25 cellular contexts compared by ENCODE assay signal in genomic region chr12:65196762-65197567, GRCh38. TPM values are rescaled to one million over a fixed set of nuclear protein-coding genes. Genes with fewer than 3 reads are reported as not detected.
A peak's percentile ranks its signal among the peaks of the same experiment; 100 is the strongest.
DNase-seq lines count a peak whose midpoint lies in the region; ATAC-seq, FAIRE-seq and TF ChIP-seq lines count a peak whose summit lies in the region.
"Had no signal": no experiment of that assay in that cellular context is flagged by ENCODE, and none has a peak within 500 bp of the region (broad histone marks: within the 10 kb centered on the region; RNA-seq: fewer than 3 reads in every experiment).

No MANE protein-coding gene starts in this region.

- no peak for FAIRE-seq in GM12891 (lab: Jason Lieb, UNC)
- FAIRE-seq: islet of Langerhans had no signal

- no peaks in the 10 kb centered on the region for H3K27me3 Mint-ChIP-seq in CD8-positive, alpha-beta T cell (ENCODE audit: low read depth)
- no peaks in the 10 kb centered on the region for H3K27me3 Mint-ChIP-seq in IgD-negative memory B cell
- no peaks in the 10 kb centered on the region for H3K27me3 Mint-ChIP-seq in activated T-helper 17 cell treated with anti-CD3 and anti-CD28 coated beads, Interleukin-2, amount 50 U/mL, for 72 hours
- H3K27me3 Mint-ChIP-seq in naive B cell = no peaks in the 10 kb centered on the region

- POLR2A ChIA-PET in CD8-positive, alpha-beta T cell (lab: Charles Lee) = interaction anchor here (3.8 kb wide), 1 partner anchor 28 kb away, joined by 11 read pairs; the partner anchor contains the start of gene LEMD3

- H3K9me3 ChIP-seq in CD8-positive, alpha-beta T cell (ENCODE audit: low read length) = no peaks in the 10 kb centered on the region
- H3K9me3 ChIP-seq: colonic mucosa, sigmoid colon, transverse colon had no signal

- H3K36me3 Mint-ChIP-seq in CD8-positive, alpha-beta T cell = peaks cover 50% of the 10 kb centered on the region
- H3K36me3 Mint-ChIP-seq in IgD-negative memory B cell (peaks cover 10% of the 10 kb centered on the region), naive B cell (peaks cover 14 to 19% of the 10 kb centered on the region in 2 donors)
- peaks cover 38% of the 10 kb centered on the region for H3K36me3 Mint-ChIP-seq in activated T-helper 17 cell treated with anti-CD3 and anti-CD28 coated beads, Interleukin-2, amount 50 U/mL, for 72 hours (ENCODE audit: low read depth)

- H3K4me1 Mint-ChIP-seq in CD8-positive, alpha-beta T cell (ENCODE audit: low read depth) = peaks cover 68% of the 10 kb centered on the region
- peaks cover 46 to 70% (median 55%) of the 10 kb centered on the region in 3 donors for H3K4me1 Mint-ChIP-seq in IgD-negative memory B cell
- peaks cover 35% of the 10 kb centered on the region for H3K4me1 Mint-ChIP-seq in activated T-helper 17 cell treated with anti-CD3 and anti-CD28 coated beads, Interleukin-2, amount 50 U/mL, for 72 hours
- peaks cover 43 to 72% (median 64%) of the 10 kb centered on the region in 3 donors for H3K4me1 Mint-ChIP-seq in naive B cell

- CTCF ChIA-PET in CD8-positive, alpha-beta T cell (lab: Charles Lee) = interaction anchor here (1.2 kb wide), 1 partner anchor 28 kb away, joined by 4 read pairs; the partner anchor contains the start of gene LEMD3

- H3K9me3 Mint-ChIP-seq in CD8-positive, alpha-beta T cell = peaks cover 16% of the 10 kb centered on the region
- H3K9me3 Mint-ChIP-seq in IgD-negative memory B cell (peaks cover 0 to 11% (median 4%) of the 10 kb centered on the region in 3 donors), naive B cell (peaks cover 0 to 24% (median 14%) of the 10 kb centered on the region in 7 donors)
- peaks cover 3% of the 10 kb centered on the region for H3K9me3 Mint-ChIP-seq in activated T-helper 17 cell treated with anti-CD3 and anti-CD28 coated beads, Interleukin-2, amount 50 U/mL, for 72 hours

- no peaks in the 10 kb centered on the region for H3K36me3 ChIP-seq in CD8-positive, alpha-beta T cell (ENCODE audit: insufficient read depth, low read length)
- H3K36me3 ChIP-seq: brain microvascular endothelial cell, colonic mucosa, sigmoid colon, transverse colon had no signal

- H3K27ac Mint-ChIP-seq in CD8-positive, alpha-beta T cell = peak overlapping the region; percentile 73
- H3K27ac Mint-ChIP-seq in IgD-negative memory B cell (peak overlapping the region in 2 of 3 donors; percentile 63 to 81), naive B cell (peak overlapping the region in 5 of 6 donors; percentile 13 to 86 (median 65))
- H3K27ac Mint-ChIP-seq in activated T-helper 17 cell treated with anti-CD3 and anti-CD28 coated beads, Interleukin-2, amount 50 U/mL, for 72 hours = peak overlapping the region; percentile 43
- H3K27ac Mint-ChIP-seq: GM23338 had no signal

- TF ChIP-seq CTCF in CD8-positive, alpha-beta T cell (IDR thresholded peaks at IDR 0.05) = no peak

- no peak for DNase-seq in CD8-positive, alpha-beta T cell
- no peak for DNase-seq in naive B cell
- DNase-seq in GM12891 (ENCODE audit: insufficient read length, low spot score) = no peak
- DNase-seq: brain microvascular endothelial cell; colonic mucosa; COR-L47; DND-41; NCI-H1105 treated with DMSO at 0.1 percent for 48 hours; NCI-H2171; NCI-H526 treated with DMSO at 0.1 percent for 48 hours; SHP77; sigmoid colon; stimulated activated naive CD4-positive, alpha-beta T cell treated with Interleukin-2 at 50 U/mL for 16 hours; transverse colon had no signal

- no peak overlapping the region for H3K27ac ChIP-seq in CD8-positive, alpha-beta T cell (ENCODE audit: low read depth, low read length)
- H3K27ac ChIP-seq: brain microvascular endothelial cell, colonic mucosa, hepatocyte, parathyroid adenoma, sigmoid colon, transverse colon, VCaP had no signal

- ATAC-seq in CD8-positive, alpha-beta T cell = no peak
- ATAC-seq in activated T-helper 17 cell treated with anti-CD3 and anti-CD28 coated beads, Interleukin-2, amount 50 U/mL, for 72 hours (replicated peaks) = peak; percentile 81
- no peak for ATAC-seq in naive B cell (ENCODE audit: low read depth in 2 of 2)
- ATAC-seq in HG03159 (IDR thresholded peaks at IDR 0.05; ENCODE audit: unreplicated experiment) = no peak
- ATAC-seq in GM18517 (IDR thresholded peaks at IDR 0.05; ENCODE audit: unreplicated experiment) = no peak
- no peak for ATAC-seq in HG02938 (IDR thresholded peaks at IDR 0.05; ENCODE audit: unreplicated experiment)
- ATAC-seq: GM23338 had no signal

- H3K4me3 Mint-ChIP-seq in CD8-positive, alpha-beta T cell = peak overlapping the region; percentile 23
- H3K4me3 Mint-ChIP-seq in IgD-negative memory B cell = peak overlapping the region in 2 of 4 donors; percentile 41 to 65
- peak overlapping the region; percentile 44 for H3K4me3 Mint-ChIP-seq in activated T-helper 17 cell treated with anti-CD3 and anti-CD28 coated beads, Interleukin-2, amount 50 U/mL, for 72 hours
- H3K4me3 Mint-ChIP-seq in naive B cell = peak overlapping the region in 4 of 8 donors; percentile 20 to 67 (median 45)
- H3K4me3 Mint-ChIP-seq: GM23338 had no signal

- H3K4me1 ChIP-seq in CD8-positive, alpha-beta T cell (ENCODE audit: insufficient read depth, low read length) = peaks cover 10% of the 10 kb centered on the region
- H3K4me1 ChIP-seq: parathyroid adenoma had no signal

- H3K4me3 ChIP-seq in CD8-positive, alpha-beta T cell (ENCODE audit: low read depth, low read length) = no peak overlapping the region
- H3K4me3 ChIP-seq: colonic mucosa, GM23338, hepatocyte, lung, sigmoid colon, transverse colon had no signal

- no peak for TF ChIP-seq POLR2A in GM12891 (IDR thresholded peaks at IDR 0.05; ENCODE audit: low read depth, low read length)

- H3K27me3 ChIP-seq in CD8-positive, alpha-beta T cell (ENCODE audit: insufficient read depth, low read length) = no peaks in the 10 kb centered on the region
- H3K27me3 ChIP-seq: brain microvascular endothelial cell, colonic mucosa, hepatocyte, sigmoid colon, transverse colon had no signal

- intact Hi-C loops in CD8-positive, alpha-beta T cell (cut with DNase I, micrococcal nuclease) = no loop called here

TF ChIP-seq in GM12891, 5 proteins besides CTCF, POLR2A, EP300 and RAD21:
- no peak for TF ChIP-seq POLR2AphosphoS5 (IDR thresholded peaks at IDR 0.05; ENCODE audit: low read depth, low read length)
- no peak for TF ChIP-seq PAX5 (IDR thresholded peaks at IDR 0.05; ENCODE audit: insufficient read depth, low read length, severe bottlenecking)

RNA-seq across cellular contexts. Expression of gene LEMD3, which starts 27.6 kb away (rescaled TPM):
- 10 to 100 TPM; 75.2 to 77.9 TPM for total RNA-seq in CD8-positive, alpha-beta T cell
- polyA plus RNA-seq in IgD-negative memory B cell (45.4 TPM), naive B cell (ENCODE audit: low read depth in 6 of 6) (10 to 100 TPM; 23.1 to 53.9 (median 41.2) TPM)
- 10 to 100 TPM; 18.2 to 21.1 TPM for total RNA-seq in activated T-helper 17 cell treated with anti-CD3 and anti-CD28 coated beads, Interleukin-2, amount 50 U/mL, for 72 hours
- 6.5 TPM for polyA plus RNA-seq in GM12891 (2012; ENCODE audit: low read depth, missing spikeins)
